Comparison of ENCODE assay signal across 9 cellular contexts in the genomic region with DNA sequence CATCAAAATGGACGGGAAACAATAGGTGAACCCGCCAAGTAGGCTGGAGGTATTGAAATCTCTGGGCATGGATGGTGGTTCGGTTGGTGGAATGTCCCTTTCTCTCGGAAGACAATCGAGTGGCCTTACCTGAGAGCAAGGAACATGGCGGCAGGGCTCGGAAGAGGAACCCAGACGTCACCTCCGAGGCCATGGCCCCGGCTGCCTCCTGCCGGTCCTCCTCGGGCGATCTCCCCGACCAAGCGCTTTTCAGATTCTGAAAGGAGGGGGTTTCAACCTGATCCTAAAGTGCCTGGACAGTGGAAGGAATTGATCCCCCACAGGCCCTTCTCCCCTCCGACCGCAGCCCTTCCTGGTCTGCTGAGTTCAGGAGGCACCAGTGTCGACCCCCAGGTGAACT. TPM values are rescaled to one million over a fixed set of nuclear protein-coding genes. Genes with fewer than 3 reads are reported as not detected.
"Had no signal": no experiment of that assay in that cellular context is flagged by ENCODE, and none has a peak within 500 bp of the region (broad histone marks: within the 10 kb centered on the region; RNA-seq: fewer than 3 reads in every experiment).

No MANE protein-coding gene starts in this region.

- FAIRE-seq: H54 had no signal

- H3K27ac ChIP-seq: KMS-11 had no signal

- H3K4me2 ChIP-seq: KMS-11 had no signal

- DNase-seq: GOT3, H9, HCEC 1CT, IMR-90, Karpas-422, KBM-7 had no signal

- H3K9ac ChIP-seq: KMS-11 had no signal

RNA-seq across cellular contexts. Expression of gene GNAS-AS1, which starts 47.2 kb away (rescaled TPM):
- total RNA-seq: HT-29 had no signal
